In the genomic region with DNA sequence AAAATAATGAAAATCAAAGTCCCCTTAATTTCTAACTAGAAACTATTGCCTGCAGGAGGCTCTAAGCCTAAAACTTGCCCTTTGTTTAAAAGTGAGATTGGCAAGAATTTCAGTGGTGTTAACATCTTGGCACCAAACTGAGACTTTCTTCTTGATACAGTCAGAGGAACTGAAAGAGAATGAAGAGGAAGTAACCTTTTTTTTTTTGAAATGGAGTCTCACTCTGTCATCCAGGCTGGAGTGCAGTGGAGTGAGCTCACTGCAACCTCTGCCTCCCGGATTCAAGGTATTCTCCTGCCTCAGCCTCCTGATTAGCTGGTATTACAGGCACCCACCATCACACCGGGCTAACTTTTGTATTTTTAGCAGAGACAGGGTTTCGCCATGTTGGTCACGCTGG, we compare ENCODE assay signal across 8 cellular contexts. TPM values are rescaled to one million over a fixed set of nuclear protein-coding genes. Genes with fewer than 3 reads are reported as not detected.
DNase-seq lines count a peak whose midpoint lies in the region; ATAC-seq and TF ChIP-seq lines count a peak whose summit lies in the region.

No MANE protein-coding gene starts in this region.

- H3K4me1 Mint-ChIP-seq in mesothelial cell of epicardium, result peaks cover 17% of the 10 kb centered on the region

- peak; percentile 62 for ATAC-seq in GM18868 (IDR thresholded peaks at IDR 0.05; ENCODE audit: unreplicated experiment)
- ATAC-seq in HG02885 (IDR thresholded peaks at IDR 0.05; ENCODE audit: poor library complexity, unreplicated experiment), result peak; percentile 57

- no peaks in the 10 kb centered on the region for H3K27me3 ChIP-seq in OCI-LY1 (ENCODE audit: insufficient read depth, low read length)

- TF ChIP-seq CTCF in OCI-LY1 (IDR thresholded peaks at IDR 0.05; ENCODE audit: low read length) (no peak), mesothelial cell of epicardium (IDR thresholded peaks at IDR 0.05; ENCODE audit: unreplicated experiment) (no peak)

- peak overlapping the region; percentile 30 for H3K27ac Mint-ChIP-seq in mesothelial cell of epicardium

- no peaks in the 10 kb centered on the region for H3F3A ChIP-seq in OCI-LY1 (ENCODE audit: insufficient read depth, low read length)

- H3K4me1 ChIP-seq in OCI-LY1 (ENCODE audit: insufficient read depth, low read length, severe bottlenecking), result peaks cover 53% of the 10 kb centered on the region

- peak overlapping the region; percentile 87 for H3K27ac ChIP-seq in OCI-LY1 (ENCODE audit: low read depth, low read length, poor library complexity, severe bottlenecking)

- H3K4me3 ChIP-seq in OCI-LY1 (ENCODE audit: low read depth, low read length, poor library complexity, severe bottlenecking), result peak overlapping the region; percentile 87

- peaks cover 66% of the 10 kb centered on the region for H3K79me2 ChIP-seq in OCI-LY1 (ENCODE audit: insufficient read depth, low read length)

- no peaks in the 10 kb centered on the region for H3K27me3 Mint-ChIP-seq in mesothelial cell of epicardium (ENCODE audit: low read depth)

- H3K4me3 Mint-ChIP-seq in mesothelial cell of epicardium, result no peak overlapping the region

- H3K4me2 ChIP-seq in OCI-LY1 (ENCODE audit: low read length), result peak overlapping the region; percentile 93

- peaks cover 11% of the 10 kb centered on the region for H3K36me3 Mint-ChIP-seq in mesothelial cell of epicardium

- no peaks in the 10 kb centered on the region for H3K9me3 ChIP-seq in OCI-LY1 (ENCODE audit: low read length)

- peaks cover 26% of the 10 kb centered on the region for H3K36me3 ChIP-seq in OCI-LY1 (ENCODE audit: insufficient read depth, low read length)

- no peaks in the 10 kb centered on the region for H4K20me1 ChIP-seq in OCI-LY1 (ENCODE audit: insufficient read depth, low read length)

- H3K9me2 ChIP-seq in OCI-LY1 (ENCODE audit: low read depth, low read length), result no peaks in the 10 kb centered on the region

- H3K9ac ChIP-seq in OCI-LY1 (ENCODE audit: low read length), result peak overlapping the region; percentile 92

- H2AFZ ChIP-seq in OCI-LY1 (ENCODE audit: low read length), result no peak overlapping the region

- DNase-seq in mesothelial cell of epicardium (ENCODE audit: low spot score in 2 of 2, unreplicated experiment in 2 of 2) (no peak), DMS79 treated with DMSO at 0.1 percent for 48 hours (lab: John Stamatoyannopoulos, UW) (no peak), amniotic stem cell (lab: John Stamatoyannopoulos, UW) (no peak), hepatic stellate cell (ENCODE audit: low spot score) (no peak)
- DNase-seq in activated CD8-positive, alpha-beta memory T cell treated with anti-CD3 and anti-CD28 coated beads, Interleukin-2, amount 50 U/mL, for 4 hours, result no peak

- H3K9me3 Mint-ChIP-seq in mesothelial cell of epicardium, result peaks cover 11% of the 10 kb centered on the region

RNA-seq across cellular contexts. Expression of a gene that starts 3.6 kb away (rescaled TPM):
- 30.7 to 36.9 TPM (median 35.0 TPM) in 3 replicates for total RNA-seq in mesothelial cell of epicardium

RNA-seq across cellular contexts. Expression of a gene that starts 5.4 kb away (rescaled TPM):
- 9.3 to 12.0 TPM (median 10.8 TPM) in 3 replicates for total RNA-seq in mesothelial cell of epicardium
